ENCODE assay signal across 7 cellular contexts in genomic region chr2:69177785-69178636, GRCh38.
DNase-seq lines count a peak whose midpoint lies in the region; ATAC-seq and TF ChIP-seq lines count a peak whose summit lies in the region.

No MANE protein-coding gene starts in this region.

- TF ChIP-seq POLR2A in lower leg skin (IDR thresholded peaks at IDR 0.05) = no peak

- intact Hi-C loops in PC-9 (cut with micrococcal nuclease; ENCODE audit: unreplicated experiment) = loop anchor here (2.0 kb wide), 1 partner anchor 15 kb away; no protein-coding TSS in a partner anchor
- intact Hi-C loops in lower leg skin (cut with DNase I; ENCODE audit: low total_unique reads) = no loop called here

- H3K36me3 Mint-ChIP-seq in H9 (ENCODE audit: insufficient read depth in 1 of 3, low read depth in 3 of 3) = peaks cover 6 to 14% (median 12%) of the 10 kb centered on the region in 3 experiments; a peak in 6 of 7 replicates

- H3F3A ChIP-seq in PC-9 (ENCODE audit: insufficient read depth, low read depth) = peaks cover 8% of the 10 kb centered on the region; the same call in 1 of the 2 replicates

- H3K4me1 ChIP-seq in H9 (ENCODE audit: insufficient read depth, low read length) (peaks cover 11% of the 10 kb centered on the region; the same call in 1 of the 2 replicates), PC-9 (replicated peaks; ENCODE audit: insufficient read depth) (peaks cover 15% of the 10 kb centered on the region), ectodermal cell (ENCODE audit: control insufficient read depth, insufficient read depth, low read length) (peaks cover 10% of the 10 kb centered on the region)

- no peak for ATAC-seq in HG03378 (IDR thresholded peaks at IDR 0.05; ENCODE audit: unreplicated experiment)

- no peak overlapping the region for H3K56ac ChIP-seq in H9 (ENCODE audit: insufficient read length, low read depth, low read length)

- H3K18ac ChIP-seq in H9 (ENCODE audit: insufficient read length, low read depth, low read length) = peak overlapping the region; percentile 91

- no peaks in the 10 kb centered on the region for H3K23me2 ChIP-seq in H9 (ENCODE audit: insufficient read length, low read depth, low read length, poor library complexity, severe bottlenecking)

- H3K4me2 ChIP-seq in H9 (ENCODE audit: insufficient read depth, insufficient read length, low read length) = peak overlapping the region; percentile 56
- H3K4me2 ChIP-seq in PC-9 = peak overlapping the region; percentile 65

- H3K79me2 ChIP-seq in H9 (ENCODE audit: insufficient read depth, low read length) (no peaks in the 10 kb centered on the region), PC-9 (ENCODE audit: low read depth) (no peaks in the 10 kb centered on the region)

- H2AFZ ChIP-seq in H9 (ENCODE audit: low read length) (no peak overlapping the region), PC-9 (peak overlapping the region; percentile 64; the same call in 1 of the 2 replicates)

- H3K9me3 ChIP-seq in H9 (ENCODE audit: control insufficient read depth, low read depth, low read length) (no peaks in the 10 kb centered on the region), PC-9 (ENCODE audit: insufficient read depth, low read depth) (no peaks in the 10 kb centered on the region), ectodermal cell (ENCODE audit: control insufficient read depth, low read length) (no peaks in the 10 kb centered on the region)

- H3K36me3 ChIP-seq in PC-9 (ENCODE audit: low read depth) = no peaks in the 10 kb centered on the region
- no peaks in the 10 kb centered on the region for H3K36me3 ChIP-seq in ectodermal cell (ENCODE audit: control insufficient read depth, insufficient read depth, low read length)

- peak overlapping the region; percentile 83 for H4K5ac ChIP-seq in H9 (ENCODE audit: insufficient read length, low read depth, low read length)

- H3K27me3 ChIP-seq in H9 (ENCODE audit: insufficient read depth, low read length) = no peaks in the 10 kb centered on the region
- H3K27me3 ChIP-seq in PC-9 (ENCODE audit: insufficient read depth, low read depth) = no peaks in the 10 kb centered on the region
- H3K27me3 ChIP-seq in ectodermal cell (ENCODE audit: control insufficient read depth, insufficient read depth, low read length, poor library complexity, severe bottlenecking) = no peaks in the 10 kb centered on the region

- peak overlapping the region; percentile 89; the same call in 1 of the 2 replicates for H3K14ac ChIP-seq in H9 (ENCODE audit: insufficient read depth, low read length)

- WGBS in H9 (ENCODE audit: extremely low coverage, insufficient read length, low lambda C conversion rate) = no CpG with 5 or more reads among the region's 20 CpGs
- WGBS in ectodermal cell, 2 experiments = 23% methylated on average over 20 of the region's 20 CpGs
- 24 to 32% methylated on average over 17 to 20 of the region's 20 CpGs for WGBS in lower leg skin, 2 donors

- H2BK120ac ChIP-seq in H9 (ENCODE audit: low read depth, low read length, poor library complexity, severe bottlenecking) = peak overlapping the region; percentile 84

- peak overlapping the region; percentile 59 for H3K9ac ChIP-seq in H9 (ENCODE audit: extremely low read depth, insufficient read length, low read length)

- H3K9me3 Mint-ChIP-seq in H9 = no peaks in the 10 kb centered on the region

- no peak overlapping the region; the same call in 1 of the 2 replicates for H3K4ac ChIP-seq in H9 (ENCODE audit: low read depth, low read length)

- peak overlapping the region; percentile 12 for H4K91ac ChIP-seq in H9 (ENCODE audit: insufficient read length, low read depth, low read length)

- BruUV-seq in PC-9 (replicated peaks; lab: Mats Ljungman, UMichigan) = TSS peak; percentile 57

- peak overlapping the region; percentile 43 for H2BK5ac ChIP-seq in H9 (ENCODE audit: insufficient read length, low read length)

- no peaks in the 10 kb centered on the region for H4K20me1 ChIP-seq in H9 (ENCODE audit: control insufficient read depth, insufficient read depth, insufficient read length)
- no peaks in the 10 kb centered on the region for H4K20me1 ChIP-seq in PC-9 (ENCODE audit: insufficient read depth)

- H2BK15ac ChIP-seq in H9 (ENCODE audit: low read depth, low read length) = no peak overlapping the region; the same call in 1 of the 2 replicates

- CTCF ChIA-PET in PC-9 (lab: Charles Lee) = no interaction called here
- CTCF ChIA-PET in GM10248 (lab: Yijun Ruan, JAX) = no interaction called here

- DNase-seq in H9 = peak; percentile 98
- DNase-seq in PC-9 = peak; percentile 68 to 84
- peak; percentile 92 to 98 for DNase-seq in lower leg skin (ENCODE audit: low spot score in 2 of 2)
- no peak for DNase-seq in GM10248 (ENCODE audit: extremely low spot score)

- no peaks in the 10 kb centered on the region for H3K27me3 Mint-ChIP-seq in H9 (ENCODE audit: low read depth)

- peak overlapping the region; percentile 98 to 99 (median 98) for H3K27ac Mint-ChIP-seq in H9

- H3K27ac ChIP-seq in H9 (ENCODE audit: insufficient read length, low read depth, low read length) (peak overlapping the region; percentile 94), PC-9 (peak overlapping the region; percentile 55), ectodermal cell (ENCODE audit: insufficient read depth, low read depth, low read length, poor library complexity, severe bottlenecking) (peak overlapping the region; percentile 88), temporal lobe (ENCODE audit: low read depth, low read length) (peak overlapping the region; percentile 51)

- H3K4me3 ChIP-seq in PC-9 (peak overlapping the region; percentile 1; the same call in 1 of the 2 replicates), ectodermal cell (ENCODE audit: insufficient read depth, low read depth, low read length) (no peak overlapping the region), lower leg skin (ENCODE audit: low read depth, poor library complexity, severe bottlenecking) (no peak overlapping the region)

- no peak for TF ChIP-seq CTCF in H9 (conservative IDR thresholded peaks at IDR 0.05)
- no peak for TF ChIP-seq CTCF in PC-9 (conservative IDR thresholded peaks at IDR 0.05)
- peak in 1 of 3 donors; percentile 66 for TF ChIP-seq CTCF in lower leg skin (IDR thresholded peaks at IDR 0.05)
- TF ChIP-seq CTCF in GM10248 (IDR thresholded peaks at IDR 0.05; ENCODE audit: control extremely low read depth, extremely low read depth, low read depth, missing control alignments) = no peak

- POLR2A ChIA-PET in PC-9 (lab: Charles Lee; ENCODE audit: unreplicated experiment) (interaction anchor here (0.5 to 0.7 kb wide), 3 partner anchors 15 to 926 kb away, joined by 3 to 10 read pairs (median 5); partner anchors contain the start of gene PPP3R1), GM10248 (lab: Yijun Ruan, JAX) (no interaction called here)

- H2BK12ac ChIP-seq in H9 (ENCODE audit: insufficient read length, low read depth, low read length) = peak overlapping the region; percentile 2

- no peaks in the 10 kb centered on the region for H3K79me1 ChIP-seq in H9 (ENCODE audit: insufficient read depth, low read depth, low read length, poor library complexity, severe bottlenecking)

- no peak overlapping the region for H2BK20ac ChIP-seq in H9 (ENCODE audit: low read depth, low read length, poor library complexity, severe bottlenecking)

- peak overlapping the region; percentile 46 to 76 for H3K4me3 Mint-ChIP-seq in H9

- peaks cover 28 to 31% of the 10 kb centered on the region in 2 experiments for H3K4me1 Mint-ChIP-seq in H9

- no peak overlapping the region for H4K8ac ChIP-seq in H9 (replicated peaks; ENCODE audit: insufficient read length, low read depth, low read length)

- no peaks in the 10 kb centered on the region for H3K9me2 ChIP-seq in PC-9 (ENCODE audit: insufficient read depth)

- H2AK5ac ChIP-seq in H9 (ENCODE audit: insufficient read length, low read length) = no peak overlapping the region

- H3T11ph ChIP-seq in H9 (ENCODE audit: low read length) = no peak overlapping the region

- no peak overlapping the region for H3K23ac ChIP-seq in H9 (ENCODE audit: insufficient read length, low read depth, low read length)
